In genomic region chr4:2767705-2768074, GRCh38 we compare ENCODE assay signal across 1 cellular context.
TF ChIP-seq lines count a peak whose summit lies in the region.

No MANE protein-coding gene starts in this region.

TF ChIP-seq in H1, 55 proteins besides CTCF, POLR2A, EP300 and RAD21:
- TF ChIP-seq ZNF274 (IDR thresholded peaks at IDR 0.05; ENCODE audit: borderline replicate concordance, extremely low read depth, low read length) (no peak), CREB1 (IDR thresholded peaks at IDR 0.05) (no peak), SRF (IDR thresholded peaks at IDR 0.05; ENCODE audit: low read depth, low read length) (no peak), TAF7 (optimal IDR thresholded peaks at IDR 0.05; ENCODE audit: borderline replicate concordance, low read depth, low read length) (no peak), CHD2 (IDR thresholded peaks at IDR 0.05; ENCODE audit: low read length) (no peak), RBBP5 (IDR thresholded peaks at IDR 0.05; ENCODE audit: borderline replicate concordance, low read depth, low read length) (no peak), CTBP2 (IDR thresholded peaks at IDR 0.05; ENCODE audit: borderline replicate concordance, insufficient read depth, insufficient read length, low read length) (no peak), RXRA (IDR thresholded peaks at IDR 0.05; ENCODE audit: insufficient read depth, low read depth, low read length) (no peak)
TF ChIP-seq in H1: peak in this region for 0.
